In genomic region chr2:238864207-238865014, GRCh38 we compare ENCODE assay signal across 9 cellular contexts. TPM values are rescaled to one million over a fixed set of nuclear protein-coding genes. Genes with fewer than 3 reads are reported as not detected.
DNase-seq lines count a peak whose midpoint lies in the region; ATAC-seq and TF ChIP-seq lines count a peak whose summit lies in the region.
"Had no signal": no experiment of that assay in that cellular context is flagged by ENCODE, and none has a peak within 500 bp of the region (broad histone marks: within the 10 kb centered on the region; RNA-seq: fewer than 3 reads in every experiment).

No MANE protein-coding gene starts in this region.

- H3K27ac ChIP-seq in HCT116 (ENCODE audit: low read depth, low read length) (peak overlapping the region; percentile 47; the same call in 1 of the 2 replicates), Panc1 (ENCODE audit: low read length) (peak overlapping the region; percentile 99)

- no peak for TF ChIP-seq POLR2A in HCT116 (IDR thresholded peaks at IDR 0.05; ENCODE audit: borderline replicate concordance, extremely low read depth, insufficient read depth, insufficient read length)

- H3K79me2 ChIP-seq in HCT116 (ENCODE audit: insufficient read depth, low read length), result no peaks in the 10 kb centered on the region

- H2AFZ ChIP-seq in HCT116 (ENCODE audit: low read depth, low read length, poor library complexity, severe bottlenecking), result peak overlapping the region; percentile 87

- H4K20me1 ChIP-seq in HCT116 (ENCODE audit: insufficient read depth), result no peaks in the 10 kb centered on the region

- H3K9ac ChIP-seq in HCT116 (ENCODE audit: low read length), result peak overlapping the region; percentile 45; the same call in 1 of the 2 replicates

- intact Hi-C loops in HCT116 (cut with micrococcal nuclease), result no loop called here
- intact Hi-C loops in Panc1 (cut with micrococcal nuclease; ENCODE audit: unreplicated experiment), result no loop called here

- BruUV-seq in HCT116 (replicated peaks; lab: Mats Ljungman, UMichigan) (no TSS peak), Panc1 (replicated peaks; lab: Mats Ljungman, UMichigan) (no TSS peak)

- in situ Hi-C loops in Panc1 (cut with HindIII; ENCODE audit: low pct_unique_long_range_greater_than_20kb, low sequenced_read_pairs), result no loop called here

- H3K27me3 ChIP-seq in HCT116 (ENCODE audit: insufficient read depth, low read length), result peaks cover 5% of the 10 kb centered on the region; the same call in 1 of the 2 replicates
- H3K27me3 ChIP-seq in Panc1 (ENCODE audit: control insufficient read depth, insufficient read depth, low read length), result no peaks in the 10 kb centered on the region

- no peaks in the 10 kb centered on the region for H3K9me2 ChIP-seq in HCT116 (ENCODE audit: insufficient read depth)

- H3K4me3 ChIP-seq in HCT116 (replicated peaks in 1 of 2; ENCODE audit: low read depth in 1 of 2, low read length in 2 of 2), result peak overlapping the region; percentile 15 to 43; a peak in 3 of 4 replicates
- peak overlapping the region; percentile 8 to 24; a peak in 2 of 4 replicates for H3K4me3 ChIP-seq in Panc1 (ENCODE audit: low read depth in 2 of 2, low read length in 2 of 2)

- POLR2A ChIA-PET in HCT116 (lab: Charles Lee), result no interaction called here
- POLR2A ChIA-PET in Panc1 (lab: Charles Lee), result no interaction called here

- peak; percentile 78 for DNase-seq in HCT116 (ENCODE audit: low read depth, low spot score)
- peak; percentile 80 for DNase-seq in Panc1 (ENCODE audit: low read depth, low spot score)
- DNase-seq in dermis microvascular lymphatic vessel endothelial cell (ENCODE audit: low read depth in 2 of 2), result peak; percentile 78 to 98
- peak; percentile 92 for DNase-seq in mesenteric fat pad (ENCODE audit: low spot score)
- DNase-seq in stimulated activated naive CD8-positive, alpha-beta T cell treated with anti-CD3 and anti-CD28 coated beads, Interleukin-15, Interleukin-2, amounts not matched to agents 100 U/mL and 50 U/mL, for 24 hours, result peak; percentile 51

- peak; percentile 99 for ATAC-seq in HCT116
- peak; percentile 95 for ATAC-seq in Panc1
- peak; percentile 89 for ATAC-seq in stimulated activated naive CD8-positive, alpha-beta T cell treated with anti-CD3 and anti-CD28 coated beads, Interleukin-15, Interleukin-2, amounts not matched to agents 100 U/mL and 50 U/mL, for 24 hours
- ATAC-seq in HG02973 (IDR thresholded peaks at IDR 0.05; ENCODE audit: unreplicated experiment), result no peak
- no peak for ATAC-seq in HG02870 (IDR thresholded peaks at IDR 0.05; ENCODE audit: unreplicated experiment)
- ATAC-seq in GM21367 (IDR thresholded peaks at IDR 0.05; ENCODE audit: unreplicated experiment), result no peak

- RAD21 ChIA-PET in HCT116 (lab: Charles Lee; ENCODE audit: low non-redundant PET in 1 of 2, low total read pairs in 2 of 2, uncharacterized antibody in 2 of 2, unreplicated experiment in 2 of 2), result no interaction called here

- H3K4me2 ChIP-seq in HCT116 (ENCODE audit: low read length), result peak overlapping the region; percentile 83

- TF ChIP-seq RAD21 in HCT116 (IDR thresholded peaks at IDR 0.05; ENCODE audit: low read depth), result peak; percentile 44

- TF ChIP-seq CTCF in HCT116 (IDR thresholded peaks at IDR 0.05 in 2 of 3, conservative IDR thresholded peaks at IDR 0.05 in 1 of 3; ENCODE audit: borderline replicate concordance in 1 of 3, insufficient read depth in 1 of 3, low read depth in 2 of 3, low read length in 2 of 3) (no peak), Panc1 (IDR thresholded peaks at IDR 0.05) (no peak)

- H3K36me3 ChIP-seq in HCT116 (ENCODE audit: control insufficient read depth in 1 of 2, insufficient read depth in 2 of 2, low read length in 2 of 2) (no peaks in the 10 kb centered on the region), Panc1 (ENCODE audit: control insufficient read depth, insufficient read depth, low read length) (no peaks in the 10 kb centered on the region)

- H3K4me1 ChIP-seq in HCT116 (ENCODE audit: control insufficient read depth in 1 of 2, insufficient read depth in 2 of 2, low read length in 2 of 2) (peaks cover 19 to 25% of the 10 kb centered on the region in 2 experiments), Panc1 (ENCODE audit: control insufficient read depth, insufficient read depth, low read length) (peaks cover 66% of the 10 kb centered on the region)

- CTCF ChIA-PET in HCT116 (lab: Charles Lee) (no interaction called here), Panc1 (lab: Charles Lee) (interaction anchor here (0.6 kb wide), 1 partner anchor 427 kb away, joined by 5 read pairs; no protein-coding TSS in a partner anchor)

- H3K9me3 ChIP-seq in HCT116 (ENCODE audit: control insufficient read depth in 1 of 2, insufficient read depth in 1 of 2, low read depth in 1 of 2, low read length in 2 of 2) (no peaks in the 10 kb centered on the region), Panc1 (ENCODE audit: control insufficient read depth, insufficient read depth, low read depth, low read length) (no peaks in the 10 kb centered on the region)

TF ChIP-seq in HCT116, 20 proteins besides CTCF, POLR2A, EP300 and RAD21:
- TF ChIP-seq FOSL1 (IDR thresholded peaks at IDR 0.05; ENCODE audit: low read depth) (peak; percentile 97), JUND (IDR thresholded peaks at IDR 0.05) (peak; percentile 95), POLR2AphosphoS5 (IDR thresholded peaks at IDR 0.05; ENCODE audit: low read depth, low read length) (peak; percentile 64; the same call in 1 of the 2 replicates), SP1 (IDR thresholded peaks at IDR 0.05; ENCODE audit: low read depth) (peak; percentile 95), EZH2phosphoT487 (IDR thresholded peaks at IDR 0.05; ENCODE audit: borderline replicate concordance) (no peak), YY1 (IDR thresholded peaks at IDR 0.05; ENCODE audit: extremely low read depth, insufficient replicate concordance, low read depth, low read length) (peak; percentile 40), TCF7L2 (IDR thresholded peaks at IDR 0.05; ENCODE audit: borderline replicate concordance, extremely low read depth, insufficient read depth, insufficient read length) (peak; percentile 95), SRF (IDR thresholded peaks at IDR 0.05; ENCODE audit: low read depth) (0 out of 2 replicates have a peak, but pooled peaks have one; percentile 49), MAX (IDR thresholded peaks at IDR 0.05) (peak; percentile 76), ATF3 (IDR thresholded peaks at IDR 0.05) (no peak)
- TF ChIP-seq, protein P1, sequence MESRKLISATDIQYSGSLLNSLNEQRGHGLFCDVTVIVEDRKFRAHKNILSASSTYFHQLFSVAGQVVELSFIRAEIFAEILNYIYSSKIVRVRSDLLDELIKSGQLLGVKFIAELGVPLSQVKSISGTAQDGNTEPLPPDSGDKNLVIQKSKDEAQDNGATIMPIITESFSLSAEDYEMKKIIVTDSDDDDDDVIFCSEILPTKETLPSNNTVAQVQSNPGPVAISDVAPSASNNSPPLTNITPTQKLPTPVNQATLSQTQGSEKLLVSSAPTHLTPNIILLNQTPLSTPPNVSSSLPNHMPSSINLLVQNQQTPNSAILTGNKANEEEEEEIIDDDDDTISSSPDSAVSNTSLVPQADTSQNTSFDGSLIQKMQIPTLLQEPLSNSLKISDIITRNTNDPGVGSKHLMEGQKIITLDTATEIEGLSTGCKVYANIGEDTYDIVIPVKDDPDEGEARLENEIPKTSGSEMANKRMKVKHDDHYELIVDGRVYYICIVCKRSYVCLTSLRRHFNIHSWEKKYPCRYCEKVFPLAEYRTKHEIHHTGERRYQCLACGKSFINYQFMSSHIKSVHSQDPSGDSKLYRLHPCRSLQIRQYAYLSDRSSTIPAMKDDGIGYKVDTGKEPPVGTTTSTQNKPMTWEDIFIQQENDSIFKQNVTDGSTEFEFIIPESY (IDR thresholded peaks at IDR 0.05; ENCODE audit: extremely low read depth, insufficient replicate concordance, low read length), result peak; percentile 51

RNA-seq across cellular contexts. Expression of gene TWIST2, which starts 16.5 kb away (rescaled TPM):
- total RNA-seq in HCT116 (2021; ENCODE audit: unreplicated experiment), result not detected
- polyA plus RNA-seq in HCT116 (2012), result not detected in 2 replicates
- total RNA-seq in Panc1 (2021; ENCODE audit: unreplicated experiment), result 4.2 TPM
- 6.5 TPM for polyA plus RNA-seq in Panc1 (2012; ENCODE audit: insufficient read length)
- 0.38 TPM in 1 of 2 replicates, not detected in the other for total RNA-seq in dermis microvascular lymphatic vessel endothelial cell
- total RNA-seq in mesenteric fat pad, result 73.9 TPM
- total RNA-seq: T-helper 2 cell treated with Interferon-gamma antibody and Interleukin-4, amounts not matched to agents 100 ng/mL and 5 ng/mL, for 36 hours had no signal

Comparison
In these comparisons a context has a peak if more than half of its experiments do, and no peak if none do; other contexts are left out.
1. ATAC-seq: peak in HCT116 (single experiment), Panc1 (single experiment) and stimulated activated naive CD8-positive, alpha-beta T cell treated with anti-CD3 and anti-CD28 coated beads, Interleukin-15, Interleukin-2, amounts not matched to agents 100 U/mL and 50 U/mL, for 24 hours (single experiment); none in HG02973 (single experiment), HG02870 (single experiment) and GM21367 (single experiment).
2. RNA of gene TWIST2, which starts 16.5 kb away (total RNA-seq): 73.9 TPM in mesenteric fat pad (single experiment); 4.2 TPM in Panc1 (single experiment), not detected in HCT116 (single experiment) and 0.38 TPM in dermis microvascular lymphatic vessel endothelial cell; every median in the first group is over 10 times any median in the second.
3. Peak in every context shown above with its lines, with median percentiles within 50 percentile points of each other: DNase-seq.